In the genomic region with DNA sequence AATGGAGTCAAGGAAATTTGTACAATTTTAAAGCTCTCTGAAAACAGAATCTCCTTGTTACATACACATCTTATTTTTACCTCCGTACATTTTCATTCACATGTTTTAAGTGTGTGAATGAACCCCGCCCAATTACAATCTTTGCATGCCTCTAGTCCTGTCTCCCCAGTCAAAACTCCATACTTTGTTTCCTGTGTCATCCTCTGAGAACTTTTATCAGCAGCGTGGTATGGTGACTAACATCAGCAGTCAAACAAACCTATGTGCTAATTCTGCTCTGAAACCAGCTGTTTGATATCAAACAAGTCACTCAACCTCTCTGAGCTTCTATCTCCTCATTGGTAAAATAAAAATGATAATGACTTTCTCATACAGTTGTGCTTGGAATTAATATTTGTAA, we compare ENCODE assay signal across 33 cellular contexts. TPM values are rescaled to one million over a fixed set of nuclear protein-coding genes. Genes with fewer than 3 reads are reported as not detected.
DNase-seq lines count a peak whose midpoint lies in the region; ATAC-seq, FAIRE-seq and TF ChIP-seq lines count a peak whose summit lies in the region.
"Had no signal": no experiment of that assay in that cellular context is flagged by ENCODE, and none has a peak within 500 bp of the region (broad histone marks: within the 10 kb centered on the region; RNA-seq: fewer than 3 reads in every experiment).

No MANE protein-coding gene starts in this region.

- WGBS in pancreas, 2 donors, result 62 to 70% methylated on average over 3 of the region's 3 CpGs
- 69 to 73% methylated on average over 3 of the region's 3 CpGs for WGBS in transverse colon (ENCODE audit: low coverage in 1 of 2), 2 donors

- intact Hi-C loops in pancreas (cut with DNase I) (no loop called here), transverse colon (cut with DNase I; ENCODE audit: low total_unique reads) (no loop called here)

- no peaks in the 10 kb centered on the region for H3K36me3 ChIP-seq in pancreas
- no peaks in the 10 kb centered on the region for H3K36me3 ChIP-seq in transverse colon
- H3K36me3 ChIP-seq: adrenal gland, Peyer's patch, upper lobe of left lung had no signal

- H3K27ac ChIP-seq in pancreas, result no peak overlapping the region
- H3K27ac ChIP-seq in transverse colon, result no peak overlapping the region
- H3K27ac ChIP-seq: adrenal gland, KMS-11, Peyer's patch, psoas muscle, upper lobe of left lung had no signal

- FAIRE-seq in pancreas (lab: Jason Lieb, UNC), result no peak
- FAIRE-seq: A204.1, colon, D721Med, GM19239, H54, kidney had no signal

- TF ChIP-seq CTCF in cardiac fibroblast (IDR thresholded peaks at IDR 0.05; ENCODE audit: low read depth, low read length) (no peak), pancreas (IDR thresholded peaks at IDR 0.05) (no peak), transverse colon (IDR thresholded peaks at IDR 0.05) (no peak)

- in situ Hi-C loops in transverse colon (cut with MboI; ENCODE audit: low pct_ligation_motif_present in 1 of 4, low pct_unique_long_range_greater_than_20kb in 1 of 4, low sequenced_read_pairs in 3 of 4), result no loop called here

- no peak for TF ChIP-seq POLR2A in transverse colon (IDR thresholded peaks at IDR 0.05)

- DNase-seq in AG08396 (ENCODE audit: low spot score) (peak; percentile 63), LHCN-M2 (ENCODE audit: low read depth) (peak; percentile 31), cardiac fibroblast (ENCODE audit: low read depth in 2 of 2) (peak; percentile 37 to 74), iris pigment epithelial cell (ENCODE audit: low read depth) (peak; percentile 63), pancreas (no peak), superior temporal gyrus (ENCODE audit: extremely low spot score) (no peak), NCI-H1417 treated with DMSO at 0.1 percent for 48 hours (lab: John Stamatoyannopoulos, UW) (no peak), transverse colon (no peak)
- DNase-seq: activated CD4-positive, alpha-beta memory T cell treated with anti-CD3 and anti-CD28 coated beads for 36 hours; activated CD4-positive, alpha-beta T cell treated with anti-CD3 and anti-CD28 coated beads for 1 hour; activated CD8-positive, alpha-beta memory T cell treated with anti-CD3 and anti-CD28 coated beads, Interleukin-2, amount 50 U/mL, for 4 hours; activated naive CD4-positive, alpha-beta T cell treated with anti-CD3 and anti-CD28 coated beads for 36 hours; adrenal gland; CD4-positive, alpha-beta memory T cell; effector CD8-positive, alpha-beta T cell; head of caudate nucleus; kidney; natural killer cell; NCI-H146; NCI-H748 treated with DMSO at 0.1 percent for 48 hours; occipital lobe; Peyer's patch; psoas muscle; SHP77 treated with DMSO at 0.1 percent for 48 hours; stimulated activated CD4-positive, alpha-beta T cell treated with anti-CD3 and anti-CD28 coated beads, Interleukin-15, amount 100 ng/mL, for 24 hours; stimulated activated CD4-positive, alpha-beta T cell treated with anti-CD3 and anti-CD28 coated beads, Interleukin-4, amount 100 ng/mL, for 4 hours; upper lobe of left lung had no signal

- H3K9me3 ChIP-seq in pancreas (no peaks in the 10 kb centered on the region), transverse colon (no peaks in the 10 kb centered on the region)
- H3K9me3 ChIP-seq: adrenal gland, Peyer's patch, psoas muscle, upper lobe of left lung had no signal

- no peak for ATAC-seq in pancreas
- ATAC-seq: natural killer cell, psoas muscle had no signal

- H3K4me1 ChIP-seq in pancreas (no peaks in the 10 kb centered on the region), transverse colon (no peaks in the 10 kb centered on the region)
- H3K4me1 ChIP-seq: adrenal gland, Peyer's patch, psoas muscle, upper lobe of left lung had no signal

- TF ChIP-seq EP300 in transverse colon (IDR thresholded peaks at IDR 0.05; ENCODE audit: low read depth), result no peak

- H3K4me3 ChIP-seq in cardiac fibroblast (replicated peaks in 1 of 2; ENCODE audit: low read depth in 2 of 2, low read length in 2 of 2) (no peak overlapping the region), pancreas (no peak overlapping the region), transverse colon (no peak overlapping the region)
- H3K4me3 ChIP-seq: adrenal gland, Peyer's patch, psoas muscle, upper lobe of left lung had no signal

- no peaks in the 10 kb centered on the region for H3K27me3 ChIP-seq in pancreas
- H3K27me3 ChIP-seq in transverse colon, result no peaks in the 10 kb centered on the region
- H3K27me3 ChIP-seq: adrenal gland, Peyer's patch, upper lobe of left lung had no signal

RNA-seq across cellular contexts. Expression of a gene that starts 15.8 kb away (rescaled TPM):
- total RNA-seq in LHCN-M2 (2014; rRNA removed) (115 and 119 TPM in 2 replicates), pancreas (10 to 100 TPM; 30.0 to 66.2 (median 44.4) TPM), transverse colon (10 to 100 TPM in 3 of 4 donors, 1 to 10 TPM in 1; 2.6 to 24.7 (median 20.6) TPM)
- polyA plus RNA-seq in LHCN-M2 (2012), result 37.8 TPM
- 10 to 100 TPM; 19.7 to 31.8 TPM for polyA plus RNA-seq in pancreas

Comparison
In these comparisons a context has a peak if more than half of its experiments do, and no peak if none do; other contexts are left out.
1. DNase-seq: peak in AG08396 (single experiment), LHCN-M2 (single experiment), cardiac fibroblast (2 of 2) and iris pigment epithelial cell (single experiment); none in pancreas (0 of 6), superior temporal gyrus (single experiment), NCI-H1417 treated with DMSO at 0.1 percent for 48 hours (single experiment) and transverse colon (single experiment).